1 cellular context compared by ENCODE assay signal in genomic region chr5:132873119-132873929, GRCh38.
TF ChIP-seq lines count a peak whose summit lies in the region.

Gene LEAP2, plus strand, starts transcription at chr5:132873668. Its CDS starts 27 bp downstream, at chr5:132873695.

TF ChIP-seq in HepG2, 621 proteins besides CTCF, POLR2A, EP300 and RAD21 (continued from another document and continues in another):
- TF ChIP-seq ZNF609 (CRISPR knock-in tag; IDR thresholded peaks at IDR 0.05; ENCODE audit: borderline replicate concordance) (peak; percentile 81; the same call in 1 of the 2 replicates), MTF2 (CRISPR knock-in tag; IDR thresholded peaks at IDR 0.05; ENCODE audit: borderline replicate concordance) (no peak), NFATC3 (CRISPR knock-in tag; IDR thresholded peaks at IDR 0.05) (no peak), ZNF317 (CRISPR knock-in tag; IDR thresholded peaks at IDR 0.05) (peak; percentile 54; the same call in 1 of the 2 replicates), JARID2 (CRISPR knock-in tag; IDR thresholded peaks at IDR 0.05; ENCODE audit: insufficient replicate concordance) (no peak), NBN (conservative IDR thresholded peaks at IDR 0.05) (no peak), SATB2 (CRISPR knock-in tag; IDR thresholded peaks at IDR 0.05) (no peak), TEAD3 (CRISPR knock-in tag; optimal IDR thresholded peaks at IDR 0.05; ENCODE audit: borderline replicate concordance) (peak; percentile 97), ATF3 (CRISPR knock-in tag; IDR thresholded peaks at IDR 0.05) (no peak), CBX2 (IDR thresholded peaks at IDR 0.05; ENCODE audit: low read depth, low read length) (no peak), CBX2 (CRISPR knock-in tag; IDR thresholded peaks at IDR 0.05; ENCODE audit: low read depth) (no peak), MNT (IDR thresholded peaks at IDR 0.05) (peak; percentile 47; the same call in 1 of the 2 replicates), YEATS4 (CRISPR knock-in tag; IDR thresholded peaks at IDR 0.05; ENCODE audit: borderline replicate concordance) (peak; percentile 35; the same call in 1 of the 2 replicates), ZNF557 (CRISPR knock-in tag; IDR thresholded peaks at IDR 0.05) (no peak), MAFG (CRISPR knock-in tag; IDR thresholded peaks at IDR 0.05) (no peak), PLRG1 (conservative IDR thresholded peaks at IDR 0.05) (no peak), BORCS8-MEF2B (CRISPR knock-in tag; IDR thresholded peaks at IDR 0.05) (0 out of 2 replicates have a peak, but pooled peaks have one; percentile 26), PHF20 (CRISPR knock-in tag; IDR thresholded peaks at IDR 0.05) (no peak), ZFP36L1 (CRISPR knock-in tag; IDR thresholded peaks at IDR 0.05) (0 out of 2 replicates have a peak, but pooled peaks have one; percentile 17), ZNF350 (CRISPR knock-in tag; IDR thresholded peaks at IDR 0.05; ENCODE audit: borderline replicate concordance, low read depth) (peak; percentile 55), AKNA (CRISPR knock-in tag; IDR thresholded peaks at IDR 0.05; ENCODE audit: borderline replicate concordance) (no peak), ETS1 (CRISPR knock-in tag; IDR thresholded peaks at IDR 0.05) (no peak), ATF7 (IDR thresholded peaks at IDR 0.05) (peak; percentile 30; the same call in 1 of the 2 replicates), ATF7 (CRISPR knock-in tag; IDR thresholded peaks at IDR 0.05) (peak; percentile 76; the same call in 1 of the 2 replicates), DMAP1 (CRISPR knock-in tag; IDR thresholded peaks at IDR 0.05) (peak; percentile 60), RELA (CRISPR knock-in tag; IDR thresholded peaks at IDR 0.05) (no peak), TBX3 (IDR thresholded peaks at IDR 0.05; ENCODE audit: borderline replicate concordance) (peak; percentile 66), ZFX (CRISPR knock-in tag; IDR thresholded peaks at IDR 0.05; ENCODE audit: low read depth) (peak; percentile 69), ZNF281 (CRISPR knock-in tag; IDR thresholded peaks at IDR 0.05; ENCODE audit: borderline replicate concordance) (peak; percentile 34; the same call in 1 of the 2 replicates), TBL1XR1 (IDR thresholded peaks at IDR 0.05; ENCODE audit: borderline replicate concordance, low read length, partially characterized antibody) (peak; percentile 43), FOXJ3 (CRISPR knock-in tag; IDR thresholded peaks at IDR 0.05; ENCODE audit: borderline replicate concordance) (peak; percentile 59; the same call in 1 of the 2 replicates), ZBTB7B (CRISPR knock-in tag; IDR thresholded peaks at IDR 0.05) (peak; percentile 65; the same call in 1 of the 2 replicates), ZNF282 (IDR thresholded peaks at IDR 0.05; ENCODE audit: partially characterized antibody) (no peak), EED (CRISPR knock-in tag; IDR thresholded peaks at IDR 0.05) (no peak), HMGXB4 (CRISPR knock-in tag; IDR thresholded peaks at IDR 0.05; ENCODE audit: borderline replicate concordance in 1 of 2, low read depth in 1 of 2) (peak; percentile 14 to 67; a peak in 2 of 4 replicates), ZNF136 (CRISPR knock-in tag; IDR thresholded peaks at IDR 0.05; ENCODE audit: low read depth) (no peak), SCMH1 (CRISPR knock-in tag; IDR thresholded peaks at IDR 0.05; ENCODE audit: borderline replicate concordance) (no peak), ZNF775 (CRISPR knock-in tag; IDR thresholded peaks at IDR 0.05; ENCODE audit: borderline replicate concordance) (0 out of 2 replicates have a peak, but pooled peaks have one; percentile 33), ZSCAN20 (CRISPR knock-in tag; IDR thresholded peaks at IDR 0.05; ENCODE audit: borderline replicate concordance) (no peak), HNF1B (CRISPR knock-in tag; IDR thresholded peaks at IDR 0.05) (peak; percentile 99)
